ENCODE assay signal across 21 cellular contexts in genomic region chr2:234031207-234031606, GRCh38. TPM values are rescaled to one million over a fixed set of nuclear protein-coding genes. Genes with fewer than 3 reads are reported as not detected.
"Had no signal": no experiment of that assay in that cellular context is flagged by ENCODE, and none has a peak within 500 bp of the region (broad histone marks: within the 10 kb centered on the region; RNA-seq: fewer than 3 reads in every experiment).

No MANE protein-coding gene starts in this region.

- DNase-seq: activated B cell treated with CpG ODN at 0.5 μM for 24 hours; activated CD4-positive, alpha-beta T cell treated with anti-CD3 and anti-CD28 coated beads, Interleukin-2, amount 10 ng/mL, durations not matched to agents 24 days and 14 days; activated effector memory CD4-positive, alpha-beta T cell treated with anti-CD3 and anti-CD28 coated beads, Interleukin-2, amount 50 U/mL, for 16 hours; activated naive CD8-positive, alpha-beta T cell treated with anti-CD3 and anti-CD28 coated beads for 36 hours; activated T-cell treated with anti-CD3 and anti-CD28 coated beads, Interleukin-2, amount 50 U/mL, for 1 hour; anterior cingulate cortex; glutamatergic neuron; sigmoid colon; stimulated activated CD4-positive, alpha-beta T cell treated with anti-CD3 and anti-CD28 coated beads, Interleukin-12 subunit alpha, Interleukin-12 subunit beta, amount 100 ng/mL, for 4 hours; stimulated activated naive CD4-positive, alpha-beta T cell treated with Interleukin-2 at 50 U/mL for 16 hours had no signal

- ATAC-seq: left lobe of liver had no signal

- H3K27ac Mint-ChIP-seq: activated B cell treated with CpG ODN at 0.5 μM for 24 hours; activated CD4-positive, alpha-beta T cell treated with anti-CD3 and anti-CD28 coated beads, Interleukin-2, amount 10 ng/mL, durations not matched to agents 24 days and 14 days; activated naive CD8-positive, alpha-beta T cell treated with anti-CD3 and anti-CD28 coated beads for 36 hours; memory B cell; type B pancreatic cell had no signal

- H3K4me3 ChIP-seq: sigmoid colon, suprapubic skin had no signal

- H3K27me3 ChIP-seq: suprapubic skin had no signal

- H3K9me3 ChIP-seq: suprapubic skin had no signal

- H3K4me1 ChIP-seq: suprapubic skin had no signal

- H3K27ac ChIP-seq: sigmoid colon, suprapubic skin had no signal

- H3K4me3 Mint-ChIP-seq: activated B cell treated with CpG ODN at 0.5 μM for 24 hours; activated CD4-positive, alpha-beta T cell treated with anti-CD3 and anti-CD28 coated beads, Interleukin-2, amount 10 ng/mL, durations not matched to agents 24 days and 14 days; activated naive CD8-positive, alpha-beta T cell treated with anti-CD3 and anti-CD28 coated beads for 36 hours; memory B cell; neural crest cell; type B pancreatic cell had no signal

- H3K36me3 ChIP-seq: sigmoid colon, suprapubic skin had no signal

RNA-seq across cellular contexts. Expression of gene SPP2, which starts 19.3 kb away (rescaled TPM):
- total RNA-seq: activated B cell treated with CpG ODN at 0.5 μM for 24 hours; activated CD4-positive, alpha-beta T cell treated with anti-CD3 and anti-CD28 coated beads, Interleukin-2, amount 10 ng/mL, durations not matched to agents 24 days and 14 days; activated CD8-positive, alpha-beta memory T cell treated with anti-CD3 and anti-CD28 coated beads for 36 hours; activated naive CD8-positive, alpha-beta T cell treated with anti-CD3 and anti-CD28 coated beads for 36 hours; endothelial cell of umbilical vein; neural crest cell; osteocyte; pulmonary artery endothelial cell; sigmoid colon; SK-MEL-5; suprapubic skin; T-helper 1 cell treated with Interleukin-12 subunit alpha and Interleukin-12 subunit beta and Interleukin-4 antibody, amounts not matched to agents 30 ng/mL and 1 ng/mL, for 36 hours had no signal
- polyA plus RNA-seq: endothelial cell of umbilical vein, sigmoid colon had no signal
